In genomic region chr7:136086712-136087111, GRCh38 we compare ENCODE assay signal across 8 cellular contexts.
DNase-seq lines count a peak whose midpoint lies in the region; ATAC-seq and TF ChIP-seq lines count a peak whose summit lies in the region.

No MANE protein-coding gene starts in this region.

- peak overlapping the region; percentile 44 for H3K4me3 Mint-ChIP-seq in WTC11
- H3K4me3 Mint-ChIP-seq in osteocyte (ENCODE audit: unreplicated experiment), result peak overlapping the region; percentile 64

- H3K9me3 Mint-ChIP-seq in WTC11 (0 out of 2 replicates have a peak, but pooled peaks cover 8% of the 10 kb centered on the region), osteocyte (ENCODE audit: unreplicated experiment) (no peaks in the 10 kb centered on the region)

- CTCF ChIA-PET in WTC11 (lab: Charles Lee), result interaction anchor here (1.7 kb wide), 1 partner anchor 28 kb away, joined by 9 read pairs; no protein-coding TSS in a partner anchor

- ATAC-seq in GM21381 (IDR thresholded peaks at IDR 0.05; ENCODE audit: unreplicated experiment), result peak; percentile 62
- peak; percentile 99 for ATAC-seq in WTC11

- TF ChIP-seq CTCF in WTC11 (IDR thresholded peaks at IDR 0.05) (no peak), osteocyte (IDR thresholded peaks at IDR 0.05) (no peak)

- no peaks in the 10 kb centered on the region for H3K36me3 Mint-ChIP-seq in WTC11
- no peaks in the 10 kb centered on the region for H3K36me3 Mint-ChIP-seq in osteocyte (ENCODE audit: unreplicated experiment)

- DNase-seq in Daoy (ENCODE audit: low read depth) (peak; percentile 13), HuH-7.5 (ENCODE audit: low spot score) (peak; percentile 7), WTC11 (ENCODE audit: low spot score) (peak; percentile 23), glomerular visceral epithelial cell (ENCODE audit: extremely low spot score) (peak; percentile 50), osteocyte (ENCODE audit: extremely low spot score, unreplicated experiment) (no peak), NCI-H128 (lab: John Stamatoyannopoulos, UW; ENCODE audit: unreplicated experiment) (no peak), NCI-H1930 (lab: John Stamatoyannopoulos, UW) (no peak)

- POLR2A ChIA-PET in WTC11 (lab: Charles Lee), result no interaction called here

- peak overlapping the region; percentile 26; the same call in 1 of the 2 replicates for H3K27ac Mint-ChIP-seq in WTC11
- H3K27ac Mint-ChIP-seq in osteocyte (ENCODE audit: unreplicated experiment), result no peak overlapping the region

- H3K27me3 Mint-ChIP-seq in WTC11 (ENCODE audit: low read depth) (no peaks in the 10 kb centered on the region), osteocyte (ENCODE audit: unreplicated experiment) (peaks cover 40% of the 10 kb centered on the region)

- H3K4me1 Mint-ChIP-seq in WTC11 (peaks cover 8% of the 10 kb centered on the region; the same call in 1 of the 2 replicates), osteocyte (ENCODE audit: unreplicated experiment) (peaks cover 5% of the 10 kb centered on the region)

TF ChIP-seq in WTC11, 78 proteins besides CTCF, POLR2A, EP300 and RAD21:
- TF ChIP-seq KAT7 (CRISPR knock-in tag; IDR thresholded peaks at IDR 0.05; ENCODE audit: borderline replicate concordance), result no peak
- peak; percentile 89 for TF ChIP-seq USF1 (CRISPR knock-in tag; IDR thresholded peaks at IDR 0.05)
- no peak for TF ChIP-seq ARID4B (CRISPR knock-in tag; IDR thresholded peaks at IDR 0.05; ENCODE audit: borderline replicate concordance)
- TF ChIP-seq USF2 (CRISPR knock-in tag; IDR thresholded peaks at IDR 0.05), result peak; percentile 87
- peak; percentile 62 for TF ChIP-seq NFYB (CRISPR knock-in tag; conservative IDR thresholded peaks at IDR 0.05; ENCODE audit: low read depth)

Comparison
In these comparisons a context has a peak if more than half of its experiments do, and no peak if none do; other contexts are left out.
1. DNase-seq: peak in Daoy (single experiment), HuH-7.5 (single experiment), WTC11 (single experiment) and glomerular visceral epithelial cell (single experiment); none in osteocyte (single experiment), NCI-H128 (single experiment) and NCI-H1930 (0 of 2).